Comparison of ENCODE assay signal across 8 cellular contexts in genomic region chr18:9683418-9684396, GRCh38. TPM values are rescaled to one million over a fixed set of nuclear protein-coding genes. Genes with fewer than 3 reads are reported as not detected.
A peak's percentile ranks its signal among the peaks of the same experiment; 100 is the strongest.
DNase-seq lines count a peak whose midpoint lies in the region; ATAC-seq, FAIRE-seq and TF ChIP-seq lines count a peak whose summit lies in the region.

No MANE protein-coding gene starts in this region.

- no peak for ATAC-seq in GM19351 (IDR thresholded peaks at IDR 0.05; ENCODE audit: unreplicated experiment)

- no peaks in the 10 kb centered on the region for H3K9me3 ChIP-seq in ascending aorta
- H3K9me3 ChIP-seq in spleen: no peaks in the 10 kb centered on the region

- peak overlapping the region; percentile 79 to 86 for H3K27ac ChIP-seq in ascending aorta
- H3K27ac ChIP-seq in spleen: peak overlapping the region in 4 of 8 donors; percentile 45 to 60 (median 53)

- H3K36me3 ChIP-seq in ascending aorta: no peaks in the 10 kb centered on the region
- H3K36me3 ChIP-seq in spleen: no peaks in the 10 kb centered on the region

- H3K4me3 ChIP-seq in ascending aorta (peak overlapping the region; percentile 16 to 45), spleen (no peak overlapping the region)

- intact Hi-C loops in ascending aorta (cut with DNase I) (loop anchor here (2.0 to 5.0 kb wide), 2 partner anchors 23 to 89 kb away; no protein-coding TSS in a partner anchor), spleen (cut with DNase I; ENCODE audit: low total_unique reads) (no loop called here)

- peak; percentile 64 for TF ChIP-seq CTCF in AG09319 (IDR thresholded peaks at IDR 0.05; ENCODE audit: low read depth, low read length)
- TF ChIP-seq CTCF in ascending aorta (IDR thresholded peaks at IDR 0.05): peak; percentile 25 to 57 (median 28)
- TF ChIP-seq CTCF in spleen (IDR thresholded peaks at IDR 0.05 in 8 of 11, conservative IDR thresholded peaks at IDR 0.05 in 3 of 11): peak in 4 of 11 experiments; percentile 20 to 41 (median 30)

- H3K4me1 ChIP-seq in ascending aorta: peaks cover 9 to 18% of the 10 kb centered on the region in 2 donors
- H3K4me1 ChIP-seq in spleen: peaks cover 0 to 22% (median 12%) of the 10 kb centered on the region in 6 donors

- FAIRE-seq in urothelium cell line (lab: Jason Lieb, UNC): peak; percentile 86

- TF ChIP-seq POLR2A in spleen (IDR thresholded peaks at IDR 0.05): no peak

- H3K27me3 ChIP-seq in ascending aorta (no peaks in the 10 kb centered on the region), spleen (replicated peaks in 1 of 7) (peaks cover 0 to 9% (median 0%) of the 10 kb centered on the region in 7 donors)

- WGBS in spleen, 5 donors: 74 to 80% (median 76%) methylated on average over 9 of the region's 9 CpGs

- DNase-seq in AG09319 (ENCODE audit: extremely low read depth, low read depth): no peak
- peak; percentile 39 to 46 for DNase-seq in Kasumi-1 (lab: John Stamatoyannopoulos, UW)
- peak in 1 of 2 donors; percentile 67 for DNase-seq in ascending aorta (ENCODE audit: low spot score in 2 of 2)
- peak; percentile 78 for DNase-seq in iris pigment epithelial cell (ENCODE audit: low read depth)
- no peak for DNase-seq in urothelium cell line (ENCODE audit: low spot score)
- no peak for DNase-seq in NCI-H1930 (lab: John Stamatoyannopoulos, UW)
- DNase-seq in spleen: no peak

RNA-seq across cellular contexts. Expression of gene RAB31, which starts 24.4 kb away (rescaled TPM):
- total RNA-seq in ascending aorta (36.8 TPM), spleen (100 to 1,000 TPM in 1 of 7 donors, 10 to 100 TPM in 6; 51.7 to 112 (median 83.1) TPM)
- 10 to 100 TPM; 12.3 to 22.9 (median 15.6) TPM for polyA plus RNA-seq in spleen

Comparison
In these comparisons a context has a peak if more than half of its experiments do, and no peak if none do; other contexts are left out.
1. DNase-seq: peak in Kasumi-1 (2 of 2) and iris pigment epithelial cell (single experiment); none in AG09319 (single experiment), urothelium cell line (single experiment), NCI-H1930 (0 of 2) and spleen (single experiment).
2. H3K4me3 ChIP-seq: peak in ascending aorta (2 of 2); none in spleen (0 of 8).